In the genomic region with DNA sequence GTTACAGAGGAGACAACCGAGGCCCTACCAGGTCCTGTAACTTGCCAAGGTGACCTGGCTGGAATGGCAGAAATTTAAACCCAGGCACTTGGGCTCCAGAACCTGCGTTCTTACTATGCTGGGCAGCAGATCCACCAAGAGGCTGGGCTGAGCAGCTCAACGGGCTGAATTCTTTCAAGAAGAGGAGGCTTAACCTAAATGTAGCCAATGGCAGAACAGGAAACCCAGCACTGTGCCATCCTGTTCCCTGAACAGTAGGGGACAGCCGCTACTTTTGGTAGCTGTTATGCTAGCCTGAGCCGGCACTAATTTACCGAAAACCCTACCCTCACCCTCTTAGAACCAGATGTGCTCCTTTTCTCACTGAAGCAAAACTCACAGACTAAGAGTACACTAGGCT, we compare ENCODE assay signal across 15 cellular contexts.
A peak's percentile ranks its signal among the peaks of the same experiment; 100 is the strongest.
DNase-seq lines count a peak whose midpoint lies in the region; ATAC-seq and TF ChIP-seq lines count a peak whose summit lies in the region.
"Had no signal": no experiment of that assay in that cellular context is flagged by ENCODE, and none has a peak within 500 bp of the region (broad histone marks: within the 10 kb centered on the region; RNA-seq: fewer than 3 reads in every experiment).

No MANE protein-coding gene starts in this region.

- no peak for ATAC-seq in HG02981 (IDR thresholded peaks at IDR 0.05; ENCODE audit: unreplicated experiment)
- ATAC-seq in heart right ventricle: no peak

- H3K4me1 ChIP-seq in osteoblast (ENCODE audit: insufficient read depth, low read length) (peaks cover 40% of the 10 kb centered on the region), heart right ventricle (peaks cover 0 to 41% (median 13%) of the 10 kb centered on the region in 9 donors)
- H3K4me1 ChIP-seq: Caco-2 had no signal

- H2AFZ ChIP-seq in osteoblast (ENCODE audit: low read length): no peak overlapping the region

- WGBS in heart right ventricle, 2 donors: 87 to 89% methylated on average over 6 of the region's 6 CpGs

- H3K36me3 Mint-ChIP-seq in activated naive CD8-positive, alpha-beta T cell: peaks cover 2% of the 10 kb centered on the region
- H3K36me3 Mint-ChIP-seq in activated naive CD8-positive, alpha-beta T cell treated with anti-CD3 and anti-CD28 coated beads for 36 hours: peaks cover 30% of the 10 kb centered on the region
- H3K36me3 Mint-ChIP-seq in endothelial cell (ENCODE audit: low read depth, unreplicated experiment): peaks cover 45% of the 10 kb centered on the region

- TF ChIP-seq CTCF in endothelial cell (IDR thresholded peaks at IDR 0.05; ENCODE audit: unreplicated experiment) (no peak), osteoblast (IDR thresholded peaks at IDR 0.05; ENCODE audit: extremely low read depth, low read depth, low read length) (no peak), heart right ventricle (IDR thresholded peaks at IDR 0.05) (no peak)

- no peaks in the 10 kb centered on the region for H3K27me3 ChIP-seq in osteoblast (ENCODE audit: insufficient read depth, low read length)
- H3K27me3 ChIP-seq in heart right ventricle: no peaks in the 10 kb centered on the region

- peaks cover 65% of the 10 kb centered on the region for H4K20me1 ChIP-seq in osteoblast (ENCODE audit: insufficient read depth, low read length)

- H3K4me3 ChIP-seq in osteoblast (ENCODE audit: insufficient read depth, low read length) (no peak overlapping the region), heart right ventricle (no peak overlapping the region)

- H3K4me3 Mint-ChIP-seq in activated naive CD8-positive, alpha-beta T cell: no peak overlapping the region
- H3K4me3 Mint-ChIP-seq in activated naive CD8-positive, alpha-beta T cell treated with anti-CD3 and anti-CD28 coated beads for 36 hours: no peak overlapping the region
- H3K4me3 Mint-ChIP-seq in endothelial cell (ENCODE audit: unreplicated experiment): peak overlapping the region; percentile 42
- H3K4me3 Mint-ChIP-seq: CD14-positive monocyte had no signal

- H3K9me3 Mint-ChIP-seq in activated naive CD8-positive, alpha-beta T cell (ENCODE audit: low read depth): no peaks in the 10 kb centered on the region
- no peaks in the 10 kb centered on the region for H3K9me3 Mint-ChIP-seq in activated naive CD8-positive, alpha-beta T cell treated with anti-CD3 and anti-CD28 coated beads for 36 hours
- no peaks in the 10 kb centered on the region for H3K9me3 Mint-ChIP-seq in endothelial cell (ENCODE audit: unreplicated experiment)
- H3K9me3 Mint-ChIP-seq: CD14-positive monocyte had no signal

- no peak for DNase-seq in activated naive CD8-positive, alpha-beta T cell treated with anti-CD3 and anti-CD28 coated beads for 36 hours
- no peak for DNase-seq in endothelial cell (ENCODE audit: low spot score)
- DNase-seq in osteoblast (ENCODE audit: insufficient read length, low spot score, missing footprints): peak; percentile 41
- DNase-seq in heart right ventricle: no peak
- no peak for DNase-seq in NCI-H2107 treated with DMSO at 0.1 percent for 48 hours (lab: John Stamatoyannopoulos, UW; ENCODE audit: unreplicated experiment)
- no peak for DNase-seq in activated naive CD4-positive, alpha-beta T cell treated with Interleukin-2 at 50 U/mL for 16 hours
- DNase-seq: Caco-2, KBM-7, NCI-H1092, NCI-H1694, NCI-H446, NCI-H748 treated with DMSO at 0.1 percent for 48 hours had no signal

- peak overlapping the region; percentile 43 for H3K27ac Mint-ChIP-seq in activated naive CD8-positive, alpha-beta T cell
- no peak overlapping the region for H3K27ac Mint-ChIP-seq in activated naive CD8-positive, alpha-beta T cell treated with anti-CD3 and anti-CD28 coated beads for 36 hours
- H3K27ac Mint-ChIP-seq in endothelial cell (ENCODE audit: unreplicated experiment): no peak overlapping the region

- intact Hi-C loops in heart right ventricle (cut with DNase I): no loop called here

- H3K79me2 ChIP-seq in osteoblast (ENCODE audit: insufficient read depth, low read length): peaks cover 80% of the 10 kb centered on the region

- no peak overlapping the region for H3K4me2 ChIP-seq in osteoblast (ENCODE audit: insufficient read depth, low read length)

- peaks cover 98% of the 10 kb centered on the region for H3K36me3 ChIP-seq in osteoblast (ENCODE audit: insufficient read depth, low read length)
- peaks cover 0 to 100% (median 58%) of the 10 kb centered on the region in 9 donors for H3K36me3 ChIP-seq in heart right ventricle

- H3K27ac ChIP-seq in osteoblast (ENCODE audit: low read depth, low read length) (peak overlapping the region; percentile 89), heart right ventricle (peak overlapping the region in 1 of 10 donors; percentile 46)

- H3K4me1 Mint-ChIP-seq in activated naive CD8-positive, alpha-beta T cell (ENCODE audit: low read depth): peaks cover 7% of the 10 kb centered on the region
- H3K4me1 Mint-ChIP-seq in activated naive CD8-positive, alpha-beta T cell treated with anti-CD3 and anti-CD28 coated beads for 36 hours: peaks cover 12% of the 10 kb centered on the region
- no peaks in the 10 kb centered on the region for H3K4me1 Mint-ChIP-seq in endothelial cell (ENCODE audit: unreplicated experiment)
- H3K4me1 Mint-ChIP-seq: CD14-positive monocyte had no signal

- no peaks in the 10 kb centered on the region for H3K27me3 Mint-ChIP-seq in activated naive CD8-positive, alpha-beta T cell
- no peaks in the 10 kb centered on the region for H3K27me3 Mint-ChIP-seq in activated naive CD8-positive, alpha-beta T cell treated with anti-CD3 and anti-CD28 coated beads for 36 hours
- peaks cover 2% of the 10 kb centered on the region for H3K27me3 Mint-ChIP-seq in endothelial cell (ENCODE audit: unreplicated experiment)

- H3K9me3 ChIP-seq in osteoblast (ENCODE audit: low read depth, low read length) (no peaks in the 10 kb centered on the region), heart right ventricle (no peaks in the 10 kb centered on the region)
- H3K9me3 ChIP-seq: Caco-2 had no signal
